8 cellular contexts compared by ENCODE assay signal in genomic region chr16:4426021-4426684, GRCh38. TPM values are rescaled to one million over a fixed set of nuclear protein-coding genes. Genes with fewer than 3 reads are reported as not detected.
A peak's percentile ranks its signal among the peaks of the same experiment; 100 is the strongest.
DNase-seq lines count a peak whose midpoint lies in the region; ATAC-seq and TF ChIP-seq lines count a peak whose summit lies in the region.

No MANE protein-coding gene starts in this region.

- H3K4me3 ChIP-seq in stomach = peak overlapping the region; percentile 89 to 99 (median 96)

- H3K27ac ChIP-seq in stomach = peak overlapping the region; percentile 96 to 98 (median 97)

- 2 to 3% (median 3%) methylated on average over 27 to 31 of the region's 31 CpGs for WGBS in stomach, 5 donors

- ATAC-seq in GM19395 (IDR thresholded peaks at IDR 0.05; ENCODE audit: unreplicated experiment) = peak; percentile 40
- ATAC-seq in HG03439 (IDR thresholded peaks at IDR 0.05; ENCODE audit: unreplicated experiment) = peak; percentile 22

- intact Hi-C loops in stomach (cut with DNase I; ENCODE audit: low total_unique reads) = no loop called here

- TF ChIP-seq POLR2A in stomach (IDR thresholded peaks at IDR 0.05) = no peak

- no peak for TF ChIP-seq EP300 in stomach (IDR thresholded peaks at IDR 0.05)

- peaks cover 17% of the 10 kb centered on the region for H3K36me3 Mint-ChIP-seq in activated naive CD4-positive, alpha-beta T cell treated with anti-CD3 and anti-CD28 coated beads, Interleukin-2, amount 50 U/mL, for 24 hours

- H3K27me3 ChIP-seq in stomach = no peaks in the 10 kb centered on the region

- H3K9me3 ChIP-seq in stomach = no peaks in the 10 kb centered on the region

- DNase-seq in COLO668 (lab: John Stamatoyannopoulos, UW; ENCODE audit: unreplicated experiment) (peak; percentile 46), iPS-NIHi7 (ENCODE audit: extremely low spot score) (peak; percentile 38), stomach (no peak), T1000 (lab: John Stamatoyannopoulos, UW) (no peak), NAMALWA (ENCODE audit: low spot score) (no peak)

- H3K9me3 Mint-ChIP-seq in activated naive CD4-positive, alpha-beta T cell treated with anti-CD3 and anti-CD28 coated beads, Interleukin-2, amount 50 U/mL, for 24 hours = no peaks in the 10 kb centered on the region

- H3K36me3 ChIP-seq in stomach = peaks cover 0 to 16% (median 14%) of the 10 kb centered on the region in 4 donors

- no peaks in the 10 kb centered on the region for H3K27me3 Mint-ChIP-seq in activated naive CD4-positive, alpha-beta T cell treated with anti-CD3 and anti-CD28 coated beads, Interleukin-2, amount 50 U/mL, for 24 hours

- peak overlapping the region; percentile 99 for H3K27ac Mint-ChIP-seq in activated naive CD4-positive, alpha-beta T cell treated with anti-CD3 and anti-CD28 coated beads, Interleukin-2, amount 50 U/mL, for 24 hours

- peak overlapping the region; percentile 98 for H3K4me3 Mint-ChIP-seq in activated naive CD4-positive, alpha-beta T cell treated with anti-CD3 and anti-CD28 coated beads, Interleukin-2, amount 50 U/mL, for 24 hours

- no peak for TF ChIP-seq CTCF in stomach (IDR thresholded peaks at IDR 0.05)

- H3K4me1 ChIP-seq in stomach = peaks cover 19 to 33% (median 22%) of the 10 kb centered on the region in 4 donors

- H3K4me1 Mint-ChIP-seq in activated naive CD4-positive, alpha-beta T cell treated with anti-CD3 and anti-CD28 coated beads, Interleukin-2, amount 50 U/mL, for 24 hours = peaks cover 31% of the 10 kb centered on the region

RNA-seq across cellular contexts. Expression of gene DNAJA3, which starts 0.5 kb away (rescaled TPM):
- total RNA-seq in stomach = 10 to 100 TPM; 26.8 to 53.0 (median 39.1) TPM
- polyA plus RNA-seq in stomach = 10 to 100 TPM; 18.8 to 28.0 (median 24.5) TPM

RNA-seq across cellular contexts. Expression of gene CORO7, which starts 9.8 kb away (rescaled TPM):
- 100 to 1,000 TPM in 2 of 5 donors, 10 to 100 TPM in 3; 12.5 to 173 (median 57.2) TPM for total RNA-seq in stomach
- polyA plus RNA-seq in stomach = 10 to 100 TPM; 12.6 to 14.2 (median 13.6) TPM

RNA-seq across cellular contexts. Expression of gene NMRAL1, which starts 48.3 kb away (rescaled TPM):
- 100 to 1,000 TPM in 1 of 5 donors, 10 to 100 TPM in 4; 22.8 to 109 (median 47.7) TPM for total RNA-seq in stomach
- polyA plus RNA-seq in stomach = 100 to 1,000 TPM in 1 of 3 donors, 10 to 100 TPM in 2; 67.7 to 126 (median 90.7) TPM

RNA-seq across cellular contexts. Expression of gene HMOX2, which starts 50.0 kb away (rescaled TPM):
- total RNA-seq in stomach = 100 to 1,000 TPM in 1 of 5 donors, 10 to 100 TPM in 3, 1 to 10 TPM in 1; 6.4 to 175 (median 59.8) TPM
- 100 to 1,000 TPM in 2 of 3 donors, 10 to 100 TPM in 1; 51.6 to 109 (median 106) TPM for polyA plus RNA-seq in stomach

RNA-seq across cellular contexts. Expression of gene VASN, which starts 54.5 kb away (rescaled TPM):
- total RNA-seq in stomach = 10 to 100 TPM; 10.5 to 25.6 (median 11.6) TPM
- 1 to 10 TPM; 3.7 to 7.2 (median 5.1) TPM for polyA plus RNA-seq in stomach

Comparison
In these comparisons a context has a peak if more than half of its experiments do, and no peak if none do; other contexts are left out.
1. DNase-seq: peak in COLO668 (single experiment) and iPS-NIHi7 (single experiment); none in stomach (single experiment), T1000 (single experiment) and NAMALWA (single experiment).